8 cellular contexts compared by ENCODE assay signal in genomic region chr17:82297280-82297803, GRCh38. TPM values are rescaled to one million over a fixed set of nuclear protein-coding genes. Genes with fewer than 3 reads are reported as not detected.
DNase-seq lines count a peak whose midpoint lies in the region; ATAC-seq and TF ChIP-seq lines count a peak whose summit lies in the region.

No MANE protein-coding gene starts in this region.

- peak overlapping the region; percentile 100 for H3K27ac Mint-ChIP-seq in activated naive CD8-positive, alpha-beta T cell treated with anti-CD3 and anti-CD28 coated beads, Interleukin-2, amount 50 U/mL, for 24 hours
- H3K27ac Mint-ChIP-seq in immature natural killer cell, result peak overlapping the region; percentile 100
- no peak overlapping the region for H3K27ac Mint-ChIP-seq in H9

- H3T11ph ChIP-seq in H9 (ENCODE audit: low read length), result no peak overlapping the region

- in situ Hi-C loops in Caki2 (cut with HindIII; ENCODE audit: low pct_unique_long_range_greater_than_20kb, low sequenced_read_pairs), result no loop called here

- H3K23me2 ChIP-seq in H9 (ENCODE audit: insufficient read length, low read depth, low read length, poor library complexity, severe bottlenecking), result peaks cover 7% of the 10 kb centered on the region

- H4K20me1 ChIP-seq in H9 (ENCODE audit: control insufficient read depth, insufficient read depth, insufficient read length), result no peaks in the 10 kb centered on the region

- no peaks in the 10 kb centered on the region for H3K79me1 ChIP-seq in H9 (ENCODE audit: insufficient read depth, low read depth, low read length, poor library complexity, severe bottlenecking)

- WGBS in H9 (ENCODE audit: extremely low coverage, insufficient read length, low lambda C conversion rate), result no CpG with 5 or more reads among the region's 19 CpGs

- H3K4me3 Mint-ChIP-seq in activated naive CD8-positive, alpha-beta T cell treated with anti-CD3 and anti-CD28 coated beads, Interleukin-2, amount 50 U/mL, for 24 hours, result peak overlapping the region; percentile 90
- peak overlapping the region; percentile 90 to 95 (median 93) for H3K4me3 Mint-ChIP-seq in immature natural killer cell
- H3K4me3 Mint-ChIP-seq in H9, result peak overlapping the region in 1 of 2 experiments; percentile 60; a peak in 1 of 5 replicates

- no peaks in the 10 kb centered on the region for H3K9me3 Mint-ChIP-seq in activated naive CD8-positive, alpha-beta T cell treated with anti-CD3 and anti-CD28 coated beads, Interleukin-2, amount 50 U/mL, for 24 hours
- H3K9me3 Mint-ChIP-seq in immature natural killer cell (no peaks in the 10 kb centered on the region), H9 (no peaks in the 10 kb centered on the region)

- peak; percentile 33 for ATAC-seq in HG02970 (IDR thresholded peaks at IDR 0.05; ENCODE audit: low FRiP score, unreplicated experiment)
- peak; percentile 33 for ATAC-seq in activated naive CD8-positive, alpha-beta T cell treated with anti-CD3 and anti-CD28 coated beads, Interleukin-2, amount 50 U/mL, for 24 hours

- H4K5ac ChIP-seq in H9 (ENCODE audit: insufficient read length, low read depth, low read length), result no peak overlapping the region

- H3K14ac ChIP-seq in H9 (ENCODE audit: insufficient read depth, low read length), result no peak overlapping the region

- no peak overlapping the region for H2BK12ac ChIP-seq in H9 (ENCODE audit: insufficient read length, low read depth, low read length)

- no peak overlapping the region for H3K4me2 ChIP-seq in H9 (ENCODE audit: insufficient read depth, insufficient read length, low read length)

- peaks cover 2% of the 10 kb centered on the region for H3K36me3 Mint-ChIP-seq in activated naive CD8-positive, alpha-beta T cell treated with anti-CD3 and anti-CD28 coated beads, Interleukin-2, amount 50 U/mL, for 24 hours (ENCODE audit: low read depth)
- no peaks in the 10 kb centered on the region for H3K36me3 Mint-ChIP-seq in immature natural killer cell
- no peaks in the 10 kb centered on the region for H3K36me3 Mint-ChIP-seq in H9 (ENCODE audit: insufficient read depth in 1 of 3, low read depth in 3 of 3)

- H3K27me3 ChIP-seq in H9 (ENCODE audit: insufficient read depth, low read length), result no peaks in the 10 kb centered on the region

- H2BK5ac ChIP-seq in H9 (ENCODE audit: insufficient read length, low read length), result no peak overlapping the region

- H3K4me1 Mint-ChIP-seq in activated naive CD8-positive, alpha-beta T cell treated with anti-CD3 and anti-CD28 coated beads, Interleukin-2, amount 50 U/mL, for 24 hours, result peaks cover 80% of the 10 kb centered on the region
- H3K4me1 Mint-ChIP-seq in immature natural killer cell, result peaks cover 84 to 85% of the 10 kb centered on the region in 2 donors
- H3K4me1 Mint-ChIP-seq in H9, result peaks cover 12 to 35% of the 10 kb centered on the region in 2 experiments; a peak in 3 of 4 replicates

- no peak overlapping the region for H2BK20ac ChIP-seq in H9 (ENCODE audit: low read depth, low read length, poor library complexity, severe bottlenecking)

- H3K18ac ChIP-seq in H9 (ENCODE audit: insufficient read length, low read depth, low read length), result no peak overlapping the region

- peak; percentile 77 for DNase-seq in Caki2 (ENCODE audit: low read depth)
- peak; percentile 69 for DNase-seq in T follicular helper cell (ENCODE audit: low read depth)
- DNase-seq in activated naive CD8-positive, alpha-beta T cell treated with anti-CD3 and anti-CD28 coated beads, Interleukin-2, amount 50 U/mL, for 24 hours, result peak; percentile 92
- DNase-seq in immature natural killer cell, result peak; percentile 97 to 98 (median 97)
- peak; percentile 94 for DNase-seq in stimulated activated CD4-positive, alpha-beta T cell treated with anti-CD3 and anti-CD28 coated beads, Interleukin-1b, Interleukin-23, amount 100 ng/mL, for 48 hours
- DNase-seq in H9, result no peak
- no peak for DNase-seq in HT-29 (ENCODE audit: low spot score)

- no peak overlapping the region for H2AK5ac ChIP-seq in H9 (ENCODE audit: insufficient read length, low read length)

- no peaks in the 10 kb centered on the region; the same call in 1 of the 2 replicates for H3K4me1 ChIP-seq in H9 (ENCODE audit: insufficient read depth, low read length)

- H2AFZ ChIP-seq in H9 (ENCODE audit: low read length), result no peak overlapping the region

- TF ChIP-seq CTCF in H9 (conservative IDR thresholded peaks at IDR 0.05), result no peak

- H3K27me3 Mint-ChIP-seq in activated naive CD8-positive, alpha-beta T cell treated with anti-CD3 and anti-CD28 coated beads, Interleukin-2, amount 50 U/mL, for 24 hours, result peaks cover 2% of the 10 kb centered on the region
- H3K27me3 Mint-ChIP-seq in immature natural killer cell (ENCODE audit: low read depth in 3 of 3) (peaks cover 40 to 47% (median 42%) of the 10 kb centered on the region in 3 donors), H9 (ENCODE audit: low read depth) (peaks cover 45% of the 10 kb centered on the region)

- no peaks in the 10 kb centered on the region for H3K79me2 ChIP-seq in H9 (ENCODE audit: insufficient read depth, low read length)

- H4K91ac ChIP-seq in H9 (ENCODE audit: insufficient read length, low read depth, low read length), result no peak overlapping the region

- H4K8ac ChIP-seq in H9 (replicated peaks; ENCODE audit: insufficient read length, low read depth, low read length), result no peak overlapping the region

- H2BK15ac ChIP-seq in H9 (ENCODE audit: low read depth, low read length), result no peak overlapping the region

- H3K23ac ChIP-seq in H9 (ENCODE audit: insufficient read length, low read depth, low read length), result no peak overlapping the region

- no peak overlapping the region for H3K56ac ChIP-seq in H9 (ENCODE audit: insufficient read length, low read depth, low read length)

- no peak overlapping the region for H2BK120ac ChIP-seq in H9 (ENCODE audit: low read depth, low read length, poor library complexity, severe bottlenecking)

- no peak overlapping the region for H3K27ac ChIP-seq in H9 (ENCODE audit: insufficient read length, low read depth, low read length)

- H3K9ac ChIP-seq in H9 (ENCODE audit: extremely low read depth, insufficient read length, low read length), result no peak overlapping the region

- H3K4ac ChIP-seq in H9 (ENCODE audit: low read depth, low read length), result no peak overlapping the region

- no peaks in the 10 kb centered on the region for H3K9me3 ChIP-seq in H9 (ENCODE audit: control insufficient read depth, low read depth, low read length)

RNA-seq across cellular contexts. Expression of gene CD7, which starts 20.1 kb away (rescaled TPM):
- total RNA-seq in Caki2 (2014; rRNA removed; shearing (Covaris generic); ENCODE audit: low replicate concordance), result not detected in 2 replicates
- 100 to 1,000 TPM; 278 to 589 (median 370) TPM for polyA plus RNA-seq in immature natural killer cell
- 0.22 and 0.35 TPM in 2 replicates for total RNA-seq in H9 (2021)
- total RNA-seq in HT-29 (2014; rRNA removed; shearing (Covaris generic)), result not detected in 2 replicates

RNA-seq across cellular contexts. Expression of gene CSNK1D, which starts 23.8 kb away (rescaled TPM):
- total RNA-seq in Caki2 (2014; rRNA removed; shearing (Covaris generic); ENCODE audit: low replicate concordance), result 73.2 and 80.4 TPM in 2 replicates
- polyA plus RNA-seq in immature natural killer cell, result 100 to 1,000 TPM in 1 of 3 donors, 10 to 100 TPM in 2; 48.9 to 130 (median 55.9) TPM
- 137 and 144 TPM in 2 replicates for total RNA-seq in H9 (2021)
- total RNA-seq in HT-29 (2014; rRNA removed; shearing (Covaris generic)), result 47.8 and 60.4 TPM in 2 replicates

RNA-seq across cellular contexts. Expression of gene SECTM1, which starts 36.2 kb away (rescaled TPM):
- 0.24 TPM in 1 of 2 replicates, not detected in the other for total RNA-seq in Caki2 (2014; rRNA removed; shearing (Covaris generic); ENCODE audit: low replicate concordance)
- polyA plus RNA-seq in immature natural killer cell, result 1 to 10 TPM in 2 of 3 donors, not detected in 1; 2.7 to 3.6 TPM
- 0.28 and 0.70 TPM in 2 replicates for total RNA-seq in H9 (2021)
- total RNA-seq in HT-29 (2014; rRNA removed; shearing (Covaris generic)), result 2.9 and 3.2 TPM in 2 replicates

Comparison
In these comparisons a context has a peak if more than half of its experiments do, and no peak if none do; other contexts are left out.
1. DNase-seq: peak in Caki2 (single experiment), T follicular helper cell (single experiment), activated naive CD8-positive, alpha-beta T cell treated with anti-CD3 and anti-CD28 coated beads, Interleukin-2, amount 50 U/mL, for 24 hours (single experiment), immature natural killer cell (3 of 3) and stimulated activated CD4-positive, alpha-beta T cell treated with anti-CD3 and anti-CD28 coated beads, Interleukin-1b, Interleukin-23, amount 100 ng/mL, for 48 hours (single experiment); none in H9 (single experiment) and HT-29 (single experiment).
2. H3K27ac Mint-ChIP-seq: peak in activated naive CD8-positive, alpha-beta T cell treated with anti-CD3 and anti-CD28 coated beads, Interleukin-2, amount 50 U/mL, for 24 hours (single experiment) and immature natural killer cell (6 of 6); none in H9 (0 of 3).